1 cellular context compared by ENCODE assay signal in the genomic region with DNA sequence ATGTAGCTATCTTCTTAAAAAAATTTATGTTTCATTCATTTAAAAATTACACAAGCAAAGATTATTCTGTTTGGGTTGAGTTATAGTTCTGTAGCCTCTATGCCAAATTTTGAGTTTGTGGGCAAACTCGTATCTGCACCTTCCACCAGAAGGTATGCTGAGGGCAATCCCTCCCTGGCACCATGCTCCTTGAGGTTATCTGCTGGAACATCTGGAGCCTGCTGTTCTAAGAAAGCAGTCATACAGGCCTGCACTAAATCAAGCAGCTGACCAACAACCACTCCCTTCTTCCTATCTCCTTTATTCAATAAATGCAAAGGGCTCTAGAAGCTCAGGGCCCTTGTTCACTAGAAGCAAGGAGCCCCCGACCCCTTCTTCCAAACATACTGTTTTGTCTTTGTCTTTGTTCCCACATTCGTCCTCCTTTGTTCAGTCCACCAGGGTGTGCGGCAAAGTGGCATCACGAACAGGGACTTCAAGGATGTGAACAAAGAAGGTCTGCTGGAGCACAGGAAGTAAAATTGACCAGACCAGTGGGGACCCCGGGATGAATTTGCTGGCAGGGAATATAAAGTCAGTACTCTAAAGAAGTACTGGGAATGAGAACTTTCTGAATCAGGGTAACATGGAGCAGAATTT.
TF ChIP-seq lines count a peak whose summit lies in the region.

No MANE protein-coding gene starts in this region.

TF ChIP-seq in K562, 482 proteins besides CTCF, POLR2A, EP300 and RAD21 (continued from another document):
- TF ChIP-seq MAZ (CRISPR knock-in tag; conservative IDR thresholded peaks at IDR 0.05 in 1 of 2, IDR thresholded peaks at IDR 0.05 in 1 of 2) (peak; percentile 55 to 74; a peak in 3 of 4 replicates), HDAC3 (IDR thresholded peaks at IDR 0.05; ENCODE audit: borderline replicate concordance, partially characterized antibody) (peak; percentile 64), C11orf30 (IDR thresholded peaks at IDR 0.05; ENCODE audit: low read depth) (no peak), NCOA1 (IDR thresholded peaks at IDR 0.05; ENCODE audit: low read depth) (peak; percentile 76; the same call in 1 of the 2 replicates), SMAD1 (IDR thresholded peaks at IDR 0.05; ENCODE audit: low read depth, low read length, partially characterized antibody) (peak; percentile 67), NFIC (IDR thresholded peaks at IDR 0.05) (peak; percentile 87), MYC (IDR thresholded peaks at IDR 0.05; ENCODE audit: low read depth, low read length) (peak; percentile 29; the same call in 1 of the 2 replicates), MYC (CRISPR knock-in tag; IDR thresholded peaks at IDR 0.05; ENCODE audit: borderline replicate concordance, low read depth) (no peak), SMARCE1 (IDR thresholded peaks at IDR 0.05) (peak; percentile 95), TBP (optimal IDR thresholded peaks at IDR 0.05; ENCODE audit: low read depth, low read length) (peak; percentile 28), ZNF24 (IDR thresholded peaks at IDR 0.05) (0 out of 2 replicates have a peak, but pooled peaks have one; percentile 35), NEUROD1 (IDR thresholded peaks at IDR 0.05; ENCODE audit: borderline replicate concordance, low read depth, low read length, partially characterized antibody) (peak; percentile 71), CAMTA2 (CRISPR knock-in tag; conservative IDR thresholded peaks at IDR 0.05) (no peak), ATF1 (CRISPR knock-in tag; IDR thresholded peaks at IDR 0.05) (no peak), ATF1 (tag; IDR thresholded peaks at IDR 0.05) (peak; percentile 58), SRF (CRISPR knock-in tag; IDR thresholded peaks at IDR 0.05) (peak in 1 of 2 experiments; percentile 44; a peak in 1 of 4 replicates), RAD51 (IDR thresholded peaks at IDR 0.05; ENCODE audit: borderline replicate concordance, low read depth) (peak; percentile 27; the same call in 1 of the 2 replicates), ZNF184 (CRISPR knock-in tag; IDR thresholded peaks at IDR 0.05) (no peak), ZNF766 (CRISPR knock-in tag; conservative IDR thresholded peaks at IDR 0.05) (peak; percentile 82), CREB1 (IDR thresholded peaks at IDR 0.05) (peak; percentile 40; the same call in 1 of the 2 replicates), CREB1 (CRISPR knock-in tag; IDR thresholded peaks at IDR 0.05) (no peak), MAFF (IDR thresholded peaks at IDR 0.05; ENCODE audit: low read length) (no peak), RCOR1 (IDR thresholded peaks at IDR 0.05; ENCODE audit: borderline replicate concordance in 1 of 2, low read depth in 2 of 2, low read length in 2 of 2) (peak; percentile 50 to 80; a peak in 1 of 4 replicates), NR2C1 (IDR thresholded peaks at IDR 0.05) (no peak), NR2C1 (tag; IDR thresholded peaks at IDR 0.05) (0 out of 2 replicates have a peak, but pooled peaks have one; percentile 31), RBM34 (IDR thresholded peaks at IDR 0.05; ENCODE audit: borderline replicate concordance, insufficient read depth, low read length) (no peak), ZNF175 (CRISPR knock-in tag; IDR thresholded peaks at IDR 0.05; ENCODE audit: low read depth) (0 out of 2 replicates have a peak, but pooled peaks have one; percentile 28), ARID1B (IDR thresholded peaks at IDR 0.05) (peak; percentile 98), NR2C2 (CRISPR knock-in tag; IDR thresholded peaks at IDR 0.05) (no peak), NR2C2 (tag; IDR thresholded peaks at IDR 0.05) (0 out of 2 replicates have a peak, but pooled peaks have one; percentile 42), ZNF589 (CRISPR knock-in tag; IDR thresholded peaks at IDR 0.05; ENCODE audit: low read depth) (peak; percentile 79; the same call in 1 of the 2 replicates), CBFA2T2 (conservative IDR thresholded peaks at IDR 0.05) (peak; percentile 96), ZNF239 (CRISPR knock-in tag; IDR thresholded peaks at IDR 0.05) (peak; percentile 39; the same call in 1 of the 2 replicates), ATF7 (IDR thresholded peaks at IDR 0.05) (peak; percentile 65), CBFA2T3 (IDR thresholded peaks at IDR 0.05) (peak; percentile 97), TAF15 (IDR thresholded peaks at IDR 0.05; ENCODE audit: low read depth, low read length) (no peak), ZC3H8 (IDR thresholded peaks at IDR 0.05) (no peak), ZNF354B (CRISPR knock-in tag; IDR thresholded peaks at IDR 0.05) (no peak)
- TF ChIP-seq, protein P1, sequence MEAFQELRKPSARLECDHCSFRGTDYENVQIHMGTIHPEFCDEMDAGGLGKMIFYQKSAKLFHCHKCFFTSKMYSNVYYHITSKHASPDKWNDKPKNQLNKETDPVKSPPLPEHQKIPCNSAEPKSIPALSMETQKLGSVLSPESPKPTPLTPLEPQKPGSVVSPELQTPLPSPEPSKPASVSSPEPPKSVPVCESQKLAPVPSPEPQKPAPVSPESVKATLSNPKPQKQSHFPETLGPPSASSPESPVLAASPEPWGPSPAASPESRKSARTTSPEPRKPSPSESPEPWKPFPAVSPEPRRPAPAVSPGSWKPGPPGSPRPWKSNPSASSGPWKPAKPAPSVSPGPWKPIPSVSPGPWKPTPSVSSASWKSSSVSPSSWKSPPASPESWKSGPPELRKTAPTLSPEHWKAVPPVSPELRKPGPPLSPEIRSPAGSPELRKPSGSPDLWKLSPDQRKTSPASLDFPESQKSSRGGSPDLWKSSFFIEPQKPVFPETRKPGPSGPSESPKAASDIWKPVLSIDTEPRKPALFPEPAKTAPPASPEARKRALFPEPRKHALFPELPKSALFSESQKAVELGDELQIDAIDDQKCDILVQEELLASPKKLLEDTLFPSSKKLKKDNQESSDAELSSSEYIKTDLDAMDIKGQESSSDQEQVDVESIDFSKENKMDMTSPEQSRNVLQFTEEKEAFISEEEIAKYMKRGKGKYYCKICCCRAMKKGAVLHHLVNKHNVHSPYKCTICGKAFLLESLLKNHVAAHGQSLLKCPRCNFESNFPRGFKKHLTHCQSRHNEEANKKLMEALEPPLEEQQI (IDR thresholded peaks at IDR 0.05), result peak; percentile 69; the same call in 1 of the 2 replicates
- TF ChIP-seq, protein P2, sequence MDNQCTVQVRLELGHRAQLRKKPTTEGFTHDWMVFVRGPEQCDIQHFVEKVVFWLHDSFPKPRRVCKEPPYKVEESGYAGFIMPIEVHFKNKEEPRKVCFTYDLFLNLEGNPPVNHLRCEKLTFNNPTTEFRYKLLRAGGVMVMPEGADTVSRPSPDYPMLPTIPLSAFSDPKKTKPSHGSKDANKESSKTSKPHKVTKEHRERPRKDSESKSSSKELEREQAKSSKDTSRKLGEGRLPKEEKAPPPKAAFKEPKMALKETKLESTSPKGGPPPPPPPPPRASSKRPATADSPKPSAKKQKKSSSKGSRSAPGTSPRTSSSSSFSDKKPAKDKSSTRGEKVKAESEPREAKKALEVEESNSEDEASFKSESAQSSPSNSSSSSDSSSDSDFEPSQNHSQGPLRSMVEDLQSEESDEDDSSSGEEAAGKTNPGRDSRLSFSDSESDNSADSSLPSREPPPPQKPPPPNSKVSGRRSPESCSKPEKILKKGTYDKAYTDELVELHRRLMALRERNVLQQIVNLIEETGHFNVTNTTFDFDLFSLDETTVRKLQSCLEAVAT (IDR thresholded peaks at IDR 0.05), result 0 out of 4 replicates have a peak, but pooled peaks of 1 of the 2 experiments have one; percentile 33
- TF ChIP-seq, protein P3, sequence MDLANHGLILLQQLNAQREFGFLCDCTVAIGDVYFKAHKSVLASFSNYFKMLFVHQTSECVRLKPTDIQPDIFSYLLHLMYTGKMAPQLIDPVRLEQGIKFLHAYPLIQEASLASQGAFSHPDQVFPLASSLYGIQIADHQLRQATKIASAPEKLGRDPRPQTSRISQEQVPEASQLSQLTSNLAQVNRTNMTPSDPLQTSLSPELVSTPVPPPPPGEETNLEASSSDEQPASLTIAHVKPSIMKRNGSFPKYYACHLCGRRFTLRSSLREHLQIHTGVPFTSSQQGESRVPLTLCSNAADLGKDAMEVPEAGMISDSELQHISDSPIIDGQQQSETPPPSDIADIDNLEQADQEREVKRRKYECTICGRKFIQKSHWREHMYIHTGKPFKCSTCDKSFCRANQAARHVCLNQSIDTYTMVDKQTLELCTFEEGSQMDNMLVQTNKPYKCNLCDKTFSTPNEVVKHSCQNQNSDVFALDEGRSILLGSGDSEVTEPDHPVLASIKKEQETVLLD (IDR thresholded peaks at IDR 0.05), result peak; percentile 87
- TF ChIP-seq, protein P4, sequence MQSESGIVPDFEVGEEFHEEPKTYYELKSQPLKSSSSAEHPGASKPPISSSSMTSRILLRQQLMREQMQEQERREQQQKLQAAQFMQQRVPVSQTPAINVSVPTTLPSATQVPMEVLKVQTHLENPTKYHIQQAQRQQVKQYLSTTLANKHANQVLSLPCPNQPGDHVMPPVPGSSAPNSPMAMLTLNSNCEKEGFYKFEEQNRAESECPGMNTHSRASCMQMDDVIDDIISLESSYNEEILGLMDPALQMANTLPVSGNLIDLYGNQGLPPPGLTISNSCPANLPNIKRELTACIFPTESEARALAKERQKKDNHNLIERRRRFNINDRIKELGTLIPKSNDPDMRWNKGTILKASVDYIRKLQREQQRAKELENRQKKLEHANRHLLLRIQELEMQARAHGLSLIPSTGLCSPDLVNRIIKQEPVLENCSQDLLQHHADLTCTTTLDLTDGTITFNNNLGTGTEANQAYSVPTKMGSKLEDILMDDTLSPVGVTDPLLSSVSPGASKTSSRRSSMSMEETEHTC (IDR thresholded peaks at IDR 0.05), result peak; percentile 76
- TF ChIP-seq, protein P5, sequence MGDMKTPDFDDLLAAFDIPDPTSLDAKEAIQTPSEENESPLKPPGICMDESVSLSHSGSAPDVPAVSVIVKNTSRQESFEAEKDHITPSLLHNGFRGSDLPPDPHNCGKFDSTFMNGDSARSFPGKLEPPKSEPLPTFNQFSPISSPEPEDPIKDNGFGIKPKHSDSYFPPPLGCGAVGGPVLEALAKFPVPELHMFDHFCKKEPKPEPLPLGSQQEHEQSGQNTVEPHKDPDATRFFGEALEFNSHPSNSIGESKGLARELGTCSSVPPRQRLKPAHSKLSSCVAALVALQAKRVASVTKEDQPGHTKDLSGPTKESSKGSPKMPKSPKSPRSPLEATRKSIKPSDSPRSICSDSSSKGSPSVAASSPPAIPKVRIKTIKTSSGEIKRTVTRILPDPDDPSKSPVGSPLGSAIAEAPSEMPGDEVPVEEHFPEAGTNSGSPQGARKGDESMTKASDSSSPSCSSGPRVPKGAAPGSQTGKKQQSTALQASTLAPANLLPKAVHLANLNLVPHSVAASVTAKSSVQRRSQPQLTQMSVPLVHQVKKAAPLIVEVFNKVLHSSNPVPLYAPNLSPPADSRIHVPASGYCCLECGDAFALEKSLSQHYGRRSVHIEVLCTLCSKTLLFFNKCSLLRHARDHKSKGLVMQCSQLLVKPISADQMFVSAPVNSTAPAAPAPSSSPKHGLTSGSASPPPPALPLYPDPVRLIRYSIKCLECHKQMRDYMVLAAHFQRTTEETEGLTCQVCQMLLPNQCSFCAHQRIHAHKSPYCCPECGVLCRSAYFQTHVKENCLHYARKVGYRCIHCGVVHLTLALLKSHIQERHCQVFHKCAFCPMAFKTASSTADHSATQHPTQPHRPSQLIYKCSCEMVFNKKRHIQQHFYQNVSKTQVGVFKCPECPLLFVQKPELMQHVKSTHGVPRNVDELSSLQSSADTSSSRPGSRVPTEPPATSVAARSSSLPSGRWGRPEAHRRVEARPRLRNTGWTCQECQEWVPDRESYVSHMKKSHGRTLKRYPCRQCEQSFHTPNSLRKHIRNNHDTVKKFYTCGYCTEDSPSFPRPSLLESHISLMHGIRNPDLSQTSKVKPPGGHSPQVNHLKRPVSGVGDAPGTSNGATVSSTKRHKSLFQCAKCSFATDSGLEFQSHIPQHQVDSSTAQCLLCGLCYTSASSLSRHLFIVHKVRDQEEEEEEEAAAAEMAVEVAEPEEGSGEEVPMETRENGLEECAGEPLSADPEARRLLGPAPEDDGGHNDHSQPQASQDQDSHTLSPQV (IDR thresholded peaks at IDR 0.05), result peak; percentile 63
- TF ChIP-seq, protein P6, sequence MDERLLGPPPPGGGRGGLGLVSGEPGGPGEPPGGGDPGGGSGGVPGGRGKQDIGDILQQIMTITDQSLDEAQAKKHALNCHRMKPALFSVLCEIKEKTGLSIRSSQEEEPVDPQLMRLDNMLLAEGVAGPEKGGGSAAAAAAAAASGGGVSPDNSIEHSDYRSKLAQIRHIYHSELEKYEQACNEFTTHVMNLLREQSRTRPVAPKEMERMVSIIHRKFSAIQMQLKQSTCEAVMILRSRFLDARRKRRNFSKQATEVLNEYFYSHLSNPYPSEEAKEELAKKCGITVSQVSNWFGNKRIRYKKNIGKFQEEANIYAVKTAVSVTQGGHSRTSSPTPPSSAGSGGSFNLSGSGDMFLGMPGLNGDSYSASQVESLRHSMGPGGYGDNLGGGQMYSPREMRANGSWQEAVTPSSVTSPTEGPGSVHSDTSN (CRISPR knock-in tag; IDR thresholded peaks at IDR 0.05; ENCODE audit: low read depth), result 0 out of 2 replicates have a peak, but pooled peaks have one; percentile 27
- TF ChIP-seq, protein P6 (tag; conservative IDR thresholded peaks at IDR 0.05; ENCODE audit: low read depth), result peak; percentile 95
